ENCODE assay signal across 2 cellular contexts in the genomic region with DNA sequence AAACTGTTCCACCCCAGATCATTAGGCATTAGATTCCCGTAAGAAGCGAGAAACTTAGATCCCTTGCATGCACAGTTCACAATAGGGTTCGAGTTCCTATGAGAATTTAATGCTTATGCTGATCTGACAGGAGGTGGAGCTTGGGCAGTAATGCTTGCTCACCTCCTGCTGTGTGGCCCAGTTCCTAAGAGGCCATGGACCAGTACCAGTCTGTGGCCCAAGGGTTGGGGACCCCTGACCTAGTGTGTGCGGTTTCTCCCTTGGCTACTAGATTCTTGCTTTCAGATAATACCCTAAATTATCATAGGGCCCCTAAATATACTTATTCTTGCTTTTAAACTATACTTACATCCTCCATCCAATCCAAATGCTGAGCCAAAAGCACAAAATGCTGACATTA.
TF ChIP-seq lines count a peak whose summit lies in the region.

No MANE protein-coding gene starts in this region.

TF ChIP-seq in SK-N-SH, 30 proteins besides CTCF, POLR2A, EP300 and RAD21 (continued from another document):
- TF ChIP-seq RXRA (IDR thresholded peaks at IDR 0.05; ENCODE audit: borderline replicate concordance, low read depth) (no peak), SMC3 (IDR thresholded peaks at IDR 0.05; ENCODE audit: low read depth, low read length) (no peak), FOXJ3 (CRISPR knock-in tag; IDR thresholded peaks at IDR 0.05) (no peak), PBX3 (IDR thresholded peaks at IDR 0.05) (no peak), IRF3 (IDR thresholded peaks at IDR 0.05; ENCODE audit: low read depth, low read length) (no peak), FOXM1 (IDR thresholded peaks at IDR 0.05; ENCODE audit: low read depth) (no peak), JUND (IDR thresholded peaks at IDR 0.05) (no peak), SIN3A (IDR thresholded peaks at IDR 0.05; ENCODE audit: borderline replicate concordance, low read depth, low read length) (no peak), NRF1 (IDR thresholded peaks at IDR 0.05; ENCODE audit: low read depth, low read length) (no peak), POLR2AphosphoS5 (IDR thresholded peaks at IDR 0.05; ENCODE audit: low read depth, low read length) (no peak), FOSL2 (IDR thresholded peaks at IDR 0.05; ENCODE audit: borderline replicate concordance, low read depth) (no peak)
- TF ChIP-seq, protein P1, sequence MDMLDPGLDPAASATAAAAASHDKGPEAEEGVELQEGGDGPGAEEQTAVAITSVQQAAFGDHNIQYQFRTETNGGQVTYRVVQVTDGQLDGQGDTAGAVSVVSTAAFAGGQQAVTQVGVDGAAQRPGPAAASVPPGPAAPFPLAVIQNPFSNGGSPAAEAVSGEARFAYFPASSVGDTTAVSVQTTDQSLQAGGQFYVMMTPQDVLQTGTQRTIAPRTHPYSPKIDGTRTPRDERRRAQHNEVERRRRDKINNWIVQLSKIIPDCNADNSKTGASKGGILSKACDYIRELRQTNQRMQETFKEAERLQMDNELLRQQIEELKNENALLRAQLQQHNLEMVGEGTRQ (IDR thresholded peaks at IDR 0.05; ENCODE audit: borderline replicate concordance, low read depth, low read length) = no peak
- TF ChIP-seq, protein P2, sequence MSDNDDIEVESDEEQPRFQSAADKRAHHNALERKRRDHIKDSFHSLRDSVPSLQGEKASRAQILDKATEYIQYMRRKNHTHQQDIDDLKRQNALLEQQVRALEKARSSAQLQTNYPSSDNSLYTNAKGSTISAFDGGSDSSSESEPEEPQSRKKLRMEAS (IDR thresholded peaks at IDR 0.05; ENCODE audit: low read depth) = no peak

TF ChIP-seq in SK-N-SH treated with all-trans-retinoic acid at 6 μM for 48 hours, 23 proteins besides CTCF, POLR2A, EP300 and RAD21:
- TF ChIP-seq, protein P3, sequence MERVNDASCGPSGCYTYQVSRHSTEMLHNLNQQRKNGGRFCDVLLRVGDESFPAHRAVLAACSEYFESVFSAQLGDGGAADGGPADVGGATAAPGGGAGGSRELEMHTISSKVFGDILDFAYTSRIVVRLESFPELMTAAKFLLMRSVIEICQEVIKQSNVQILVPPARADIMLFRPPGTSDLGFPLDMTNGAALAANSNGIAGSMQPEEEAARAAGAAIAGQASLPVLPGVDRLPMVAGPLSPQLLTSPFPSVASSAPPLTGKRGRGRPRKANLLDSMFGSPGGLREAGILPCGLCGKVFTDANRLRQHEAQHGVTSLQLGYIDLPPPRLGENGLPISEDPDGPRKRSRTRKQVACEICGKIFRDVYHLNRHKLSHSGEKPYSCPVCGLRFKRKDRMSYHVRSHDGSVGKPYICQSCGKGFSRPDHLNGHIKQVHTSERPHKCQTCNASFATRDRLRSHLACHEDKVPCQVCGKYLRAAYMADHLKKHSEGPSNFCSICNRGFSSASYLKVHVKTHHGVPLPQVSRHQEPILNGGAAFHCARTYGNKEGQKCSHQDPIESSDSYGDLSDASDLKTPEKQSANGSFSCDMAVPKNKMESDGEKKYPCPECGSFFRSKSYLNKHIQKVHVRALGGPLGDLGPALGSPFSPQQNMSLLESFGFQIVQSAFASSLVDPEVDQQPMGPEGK (CRISPR knock-in tag; IDR thresholded peaks at IDR 0.05; ENCODE audit: borderline replicate concordance) = no peak
- TF ChIP-seq ARNTL (CRISPR knock-in tag; IDR thresholded peaks at IDR 0.05; ENCODE audit: borderline replicate concordance, low read depth) = no peak
- TF ChIP-seq PPARA (CRISPR knock-in tag; IDR thresholded peaks at IDR 0.05; ENCODE audit: borderline replicate concordance) = no peak
- TF ChIP-seq GLIS3 (CRISPR knock-in tag; IDR thresholded peaks at IDR 0.05) = no peak
- TF ChIP-seq TOX (CRISPR knock-in tag; IDR thresholded peaks at IDR 0.05; ENCODE audit: borderline replicate concordance) = no peak
- TF ChIP-seq, protein P4, sequence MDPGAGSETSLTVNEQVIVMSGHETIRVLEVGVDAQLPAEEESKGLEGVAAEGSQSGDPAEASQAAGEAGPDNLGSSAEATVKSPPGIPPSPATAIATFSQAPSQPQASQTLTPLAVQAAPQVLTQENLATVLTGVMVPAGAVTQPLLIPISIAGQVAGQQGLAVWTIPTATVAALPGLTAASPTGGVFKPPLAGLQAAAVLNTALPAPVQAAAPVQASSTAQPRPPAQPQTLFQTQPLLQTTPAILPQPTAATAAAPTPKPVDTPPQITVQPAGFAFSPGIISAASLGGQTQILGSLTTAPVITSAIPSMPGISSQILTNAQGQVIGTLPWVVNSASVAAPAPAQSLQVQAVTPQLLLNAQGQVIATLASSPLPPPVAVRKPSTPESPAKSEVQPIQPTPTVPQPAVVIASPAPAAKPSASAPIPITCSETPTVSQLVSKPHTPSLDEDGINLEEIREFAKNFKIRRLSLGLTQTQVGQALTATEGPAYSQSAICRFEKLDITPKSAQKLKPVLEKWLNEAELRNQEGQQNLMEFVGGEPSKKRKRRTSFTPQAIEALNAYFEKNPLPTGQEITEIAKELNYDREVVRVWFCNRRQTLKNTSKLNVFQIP (CRISPR knock-in tag; IDR thresholded peaks at IDR 0.05; ENCODE audit: borderline replicate concordance, low read depth) = no peak
- TF ChIP-seq ZNF70 (CRISPR knock-in tag; IDR thresholded peaks at IDR 0.05) = no peak
- no peak for TF ChIP-seq SNAI2 (CRISPR knock-in tag; IDR thresholded peaks at IDR 0.05)
- TF ChIP-seq TCF4 (CRISPR knock-in tag; IDR thresholded peaks at IDR 0.05; ENCODE audit: borderline replicate concordance) = no peak
- TF ChIP-seq, protein P5, sequence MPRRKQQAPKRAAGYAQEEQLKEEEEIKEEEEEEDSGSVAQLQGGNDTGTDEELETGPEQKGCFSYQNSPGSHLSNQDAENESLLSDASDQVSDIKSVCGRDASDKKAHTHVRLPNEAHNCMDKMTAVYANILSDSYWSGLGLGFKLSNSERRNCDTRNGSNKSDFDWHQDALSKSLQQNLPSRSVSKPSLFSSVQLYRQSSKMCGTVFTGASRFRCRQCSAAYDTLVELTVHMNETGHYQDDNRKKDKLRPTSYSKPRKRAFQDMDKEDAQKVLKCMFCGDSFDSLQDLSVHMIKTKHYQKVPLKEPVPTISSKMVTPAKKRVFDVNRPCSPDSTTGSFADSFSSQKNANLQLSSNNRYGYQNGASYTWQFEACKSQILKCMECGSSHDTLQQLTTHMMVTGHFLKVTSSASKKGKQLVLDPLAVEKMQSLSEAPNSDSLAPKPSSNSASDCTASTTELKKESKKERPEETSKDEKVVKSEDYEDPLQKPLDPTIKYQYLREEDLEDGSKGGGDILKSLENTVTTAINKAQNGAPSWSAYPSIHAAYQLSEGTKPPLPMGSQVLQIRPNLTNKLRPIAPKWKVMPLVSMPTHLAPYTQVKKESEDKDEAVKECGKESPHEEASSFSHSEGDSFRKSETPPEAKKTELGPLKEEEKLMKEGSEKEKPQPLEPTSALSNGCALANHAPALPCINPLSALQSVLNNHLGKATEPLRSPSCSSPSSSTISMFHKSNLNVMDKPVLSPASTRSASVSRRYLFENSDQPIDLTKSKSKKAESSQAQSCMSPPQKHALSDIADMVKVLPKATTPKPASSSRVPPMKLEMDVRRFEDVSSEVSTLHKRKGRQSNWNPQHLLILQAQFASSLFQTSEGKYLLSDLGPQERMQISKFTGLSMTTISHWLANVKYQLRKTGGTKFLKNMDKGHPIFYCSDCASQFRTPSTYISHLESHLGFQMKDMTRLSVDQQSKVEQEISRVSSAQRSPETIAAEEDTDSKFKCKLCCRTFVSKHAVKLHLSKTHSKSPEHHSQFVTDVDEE (CRISPR knock-in tag; IDR thresholded peaks at IDR 0.05) = no peak
- TF ChIP-seq BACH2 (CRISPR knock-in tag; IDR thresholded peaks at IDR 0.05; ENCODE audit: borderline replicate concordance) = no peak
- TF ChIP-seq ZNF565 (CRISPR knock-in tag; conservative IDR thresholded peaks at IDR 0.05; ENCODE audit: low read depth) = no peak
